Comparison of ENCODE assay signal across 8 cellular contexts in genomic region chr5:139676951-139677367, GRCh38. TPM values are rescaled to one million over a fixed set of nuclear protein-coding genes. Genes with fewer than 3 reads are reported as not detected.
DNase-seq lines count a peak whose midpoint lies in the region; ATAC-seq, FAIRE-seq and TF ChIP-seq lines count a peak whose summit lies in the region.

No MANE protein-coding gene starts in this region.

- H3K27me3 ChIP-seq in endothelial cell of umbilical vein (ENCODE audit: control insufficient read depth in 2 of 2, insufficient read depth in 2 of 2, low read length in 2 of 2) (no peaks in the 10 kb centered on the region), neural cell (ENCODE audit: insufficient read depth, low read depth, low read length) (no peaks in the 10 kb centered on the region), transverse colon (no peaks in the 10 kb centered on the region), upper lobe of right lung (no peaks in the 10 kb centered on the region)

- intact Hi-C loops in endothelial cell of umbilical vein (cut with micrococcal nuclease) (no loop called here), transverse colon (cut with DNase I; ENCODE audit: low total_unique reads) (no loop called here), upper lobe of right lung (cut with DNase I) (no loop called here)

- no peak for FAIRE-seq in endothelial cell of umbilical vein (lab: Jason Lieb, UNC)

- H2AFZ ChIP-seq in endothelial cell of umbilical vein (ENCODE audit: low read depth, low read length) (no peak overlapping the region), neural cell (ENCODE audit: low read depth, low read length) (no peak overlapping the region)

- no peaks in the 10 kb centered on the region for H3K9me2 ChIP-seq in neural cell (ENCODE audit: insufficient read depth, low read length)

- peaks cover 0 to 3% of the 10 kb centered on the region in 2 experiments for H3K36me3 ChIP-seq in endothelial cell of umbilical vein (ENCODE audit: control insufficient read depth in 2 of 2, extremely low read depth in 1 of 2, insufficient read depth in 2 of 2, low read length in 2 of 2)
- H3K36me3 ChIP-seq in neural cell (ENCODE audit: insufficient read depth, low read length) = no peaks in the 10 kb centered on the region
- peaks cover 0 to 5% (median 0%) of the 10 kb centered on the region in 4 donors for H3K36me3 ChIP-seq in transverse colon
- H3K36me3 ChIP-seq in upper lobe of right lung = peaks cover 18% of the 10 kb centered on the region

- TF ChIP-seq CTCF in endothelial cell of umbilical vein (IDR thresholded peaks at IDR 0.05; ENCODE audit: extremely low read depth in 1 of 2, insufficient read depth in 1 of 2, low read depth in 1 of 2, low read length in 2 of 2) (no peak), neural cell (IDR thresholded peaks at IDR 0.05; ENCODE audit: poor library complexity, severe bottlenecking) (no peak), transverse colon (IDR thresholded peaks at IDR 0.05) (no peak), upper lobe of right lung (IDR thresholded peaks at IDR 0.05) (no peak)

- H4K20me1 ChIP-seq in endothelial cell of umbilical vein (replicated peaks; ENCODE audit: control insufficient read depth, extremely low read depth, insufficient read depth, low read length) (no peaks in the 10 kb centered on the region), neural cell (ENCODE audit: insufficient read depth) (no peaks in the 10 kb centered on the region)

- dilution Hi-C loops in endothelial cell of umbilical vein (cut with MboI; ENCODE audit: extremely low pct_ligation_motif_present, low sequenced_read_pairs) = no loop called here

- TF ChIP-seq EP300 in neural cell (conservative IDR thresholded peaks at IDR 0.05; ENCODE audit: poor library complexity, severe bottlenecking) (no peak), transverse colon (IDR thresholded peaks at IDR 0.05; ENCODE audit: low read depth) (no peak)

- no peak overlapping the region for H3K27ac ChIP-seq in endothelial cell of umbilical vein (ENCODE audit: insufficient read depth, low read depth, low read length)
- peak overlapping the region; percentile 47 for H3K27ac ChIP-seq in neural cell (ENCODE audit: low read length)
- peak overlapping the region; percentile 15 to 60 (median 22) for H3K27ac ChIP-seq in transverse colon
- no peak overlapping the region for H3K27ac ChIP-seq in upper lobe of right lung

- CTCF ChIA-PET in endothelial cell of umbilical vein (lab: Charles Lee) = interaction anchor here (0.9 to 2.5 kb wide), 5 partner anchors 9 to 89 kb away, joined by 5 to 13 read pairs (median 8); partner anchors contain the start of gene CXXC5

- peak; percentile 27 for DNase-seq in SKM-1 treated with dmso at 0.1 percent for 144 hours (lab: John Stamatoyannopoulos, UW; ENCODE audit: unreplicated experiment)
- DNase-seq in SKM-1 (lab: John Stamatoyannopoulos, UW; ENCODE audit: unreplicated experiment) = no peak
- DNase-seq in endothelial cell of umbilical vein (ENCODE audit: low read depth, low spot score) = no peak
- DNase-seq in transverse colon = no peak
- no peak for DNase-seq in iPS-NIHi7 (ENCODE audit: extremely low spot score)
- no peak for DNase-seq in activated gamma-delta T cell treated with Interleukin-2 at 50 U/mL for 16 hours
- no peak for DNase-seq in upper lobe of right lung

- H3K4me3 ChIP-seq in endothelial cell of umbilical vein (replicated peaks in 1 of 3; ENCODE audit: insufficient read depth in 1 of 3, low read depth in 1 of 3, low read length in 3 of 3) (no peak overlapping the region), neural cell (ENCODE audit: low read length) (no peak overlapping the region), transverse colon (no peak overlapping the region), upper lobe of right lung (no peak overlapping the region)

- no peak for ATAC-seq in upper lobe of right lung

- TF ChIP-seq POLR2A in endothelial cell of umbilical vein (IDR thresholded peaks at IDR 0.05; ENCODE audit: low read depth, low read length) (no peak), transverse colon (IDR thresholded peaks at IDR 0.05) (no peak)

- H3K4me2 ChIP-seq in endothelial cell of umbilical vein (ENCODE audit: insufficient read depth, low read length) (no peak overlapping the region), neural cell (ENCODE audit: low read length) (no peak overlapping the region)

- H3K9ac ChIP-seq in endothelial cell of umbilical vein (replicated peaks; ENCODE audit: extremely low read depth, insufficient read depth, low read length) = no peak overlapping the region
- H3K9ac ChIP-seq in neural cell (ENCODE audit: low read length) = peak overlapping the region; percentile 40

- in situ Hi-C loops in transverse colon (cut with MboI; ENCODE audit: low pct_ligation_motif_present in 1 of 4, low pct_unique_long_range_greater_than_20kb in 1 of 4, low sequenced_read_pairs in 3 of 4) = no loop called here

- H3K79me2 ChIP-seq in endothelial cell of umbilical vein (ENCODE audit: control insufficient read depth, insufficient read depth, low read length) (no peaks in the 10 kb centered on the region), neural cell (replicated peaks; ENCODE audit: insufficient read depth, low read length) (peaks cover 7% of the 10 kb centered on the region)

- no peaks in the 10 kb centered on the region for H3K4me1 ChIP-seq in endothelial cell of umbilical vein (ENCODE audit: control insufficient read depth, extremely low read depth, insufficient read depth, low read length)
- H3K4me1 ChIP-seq in transverse colon = peaks cover 0 to 28% (median 9%) of the 10 kb centered on the region in 4 donors
- peaks cover 15% of the 10 kb centered on the region for H3K4me1 ChIP-seq in upper lobe of right lung

- 82 to 100% methylated on average over 2 to 26 of the region's 26 CpGs for WGBS in transverse colon (ENCODE audit: low coverage in 1 of 2), 2 donors

- H3K9me3 ChIP-seq in endothelial cell of umbilical vein (replicated peaks; ENCODE audit: control insufficient read depth, insufficient read depth, low read length) (no peaks in the 10 kb centered on the region), neural cell (ENCODE audit: low read length) (no peaks in the 10 kb centered on the region), transverse colon (no peaks in the 10 kb centered on the region), upper lobe of right lung (no peaks in the 10 kb centered on the region)

- POLR2A ChIA-PET in endothelial cell of umbilical vein (lab: Charles Lee) = no interaction called here

- BruUV-seq in endothelial cell of umbilical vein (replicated peaks; lab: Mats Ljungman, UMichigan) = no TSS peak

- no peak for TF ChIP-seq RAD21 in neural cell (conservative IDR thresholded peaks at IDR 0.05)

- no peaks in the 10 kb centered on the region for H3K9me1 ChIP-seq in endothelial cell of umbilical vein (replicated peaks; ENCODE audit: control insufficient read depth, extremely low read depth, insufficient read depth, low read length)

- H3F3A ChIP-seq in neural cell (ENCODE audit: insufficient read depth, low read length, poor library complexity, severe bottlenecking) = no peaks in the 10 kb centered on the region

TF ChIP-seq in endothelial cell of umbilical vein, 7 proteins besides CTCF, POLR2A, EP300 and RAD21:
- TF ChIP-seq EZH2 (IDR thresholded peaks at IDR 0.05; ENCODE audit: borderline replicate concordance, low read depth, low read length, severe bottlenecking) (peak; percentile 48), MYC (IDR thresholded peaks at IDR 0.05; ENCODE audit: low read depth, low read length) (no peak), GATA2 (IDR thresholded peaks at IDR 0.05; ENCODE audit: insufficient read depth, insufficient read length, low read depth, low read length) (no peak), POLR2AphosphoS5 (IDR thresholded peaks at IDR 0.05; ENCODE audit: insufficient read depth, low read depth, low read length) (no peak), MAX (IDR thresholded peaks at IDR 0.05; ENCODE audit: insufficient read depth, insufficient read length) (no peak)

TF ChIP-seq in neural cell, 6 proteins besides CTCF, POLR2A, EP300 and RAD21 (continues in another document):
- TF ChIP-seq POLR2AphosphoS5 (IDR thresholded peaks at IDR 0.05) (no peak), EZH2 (IDR thresholded peaks at IDR 0.05; ENCODE audit: borderline replicate concordance, insufficient read depth, low read length, poor library complexity, severe bottlenecking) (no peak), MXI1 (conservative IDR thresholded peaks at IDR 0.05; ENCODE audit: poor library complexity, severe bottlenecking) (no peak), SMC3 (conservative IDR thresholded peaks at IDR 0.05; ENCODE audit: poor library complexity) (no peak)

RNA-seq across cellular contexts. Expression of gene CXXC5, which starts 28.8 kb away (rescaled TPM):
- 2.7 and 5.9 TPM in 2 replicates for total RNA-seq in endothelial cell of umbilical vein
- polyA plus RNA-seq in endothelial cell of umbilical vein = 5.5 and 8.2 TPM in 2 replicates
- 3.5 and 5.5 TPM in 2 replicates for polyA plus RNA-seq in endothelial cell of umbilical vein (2011; cell fraction: cytosol; rRNA removed)
- 2.2 and 3.2 TPM in 2 replicates for polyA plus RNA-seq in endothelial cell of umbilical vein (2011; cell fraction: nucleus; rRNA removed)
- polyA plus RNA-seq in endothelial cell of umbilical vein (2012) = 0.82 and 0.90 TPM in 2 replicates
- 4.7 and 6.7 TPM in 2 replicates for polyA minus RNA-seq in endothelial cell of umbilical vein
- polyA minus RNA-seq in endothelial cell of umbilical vein (2011; cell fraction: cytosol; rRNA and poly(A)+ RNA removed) = 24.9 TPM
- polyA minus RNA-seq in endothelial cell of umbilical vein (2011; cell fraction: nucleus; rRNA and poly(A)+ RNA removed) = 1.1 and 1.8 TPM in 2 replicates
- 24.4 and 38.0 TPM in 2 replicates for polyA plus RNA-seq in neural cell
- 37.0 and 40.1 TPM in 2 replicates for polyA minus RNA-seq in neural cell
- 10 to 100 TPM; 26.5 to 50.7 (median 36.2) TPM for total RNA-seq in transverse colon
- total RNA-seq in upper lobe of right lung = 30.6 TPM

Comparison
In these comparisons a context has a peak if more than half of its experiments do, and no peak if none do; other contexts are left out.
1. H3K27ac ChIP-seq: peak in neural cell (single experiment) and transverse colon (4 of 4); none in endothelial cell of umbilical vein (single experiment) and upper lobe of right lung (single experiment).